11 cellular contexts compared by ENCODE assay signal in genomic region chr9:129235931-129236331, GRCh38. TPM values are rescaled to one million over a fixed set of nuclear protein-coding genes. Genes with fewer than 3 reads are reported as not detected.
DNase-seq lines count a peak whose midpoint lies in the region; ATAC-seq lines count a peak whose summit lies in the region.
"Had no signal": no experiment of that assay in that cellular context is flagged by ENCODE, and none has a peak within 500 bp of the region (broad histone marks: within the 10 kb centered on the region; RNA-seq: fewer than 3 reads in every experiment).

No MANE protein-coding gene starts in this region.

- POLR2A ChIA-PET in CD4-positive, alpha-beta memory T cell (lab: Charles Lee; ENCODE audit: partially characterized antibody), result interaction anchor here (0.6 to 5.3 kb wide), 32 partner anchors 9 to 391 kb away, joined by 3 to 37 read pairs (median 5); partner anchors contain the start of genes IER5L and NTMT1

- H3K27me3 ChIP-seq in CD4-positive, alpha-beta memory T cell (ENCODE audit: insufficient read depth, low read length), result no peaks in the 10 kb centered on the region
- H3K27me3 ChIP-seq: right atrium auricular region had no signal

- ATAC-seq in GM21367 (IDR thresholded peaks at IDR 0.05; ENCODE audit: unreplicated experiment), result no peak

- no peak overlapping the region for H3K27ac ChIP-seq in CD4-positive, alpha-beta memory T cell (ENCODE audit: low read depth, low read length)
- H3K27ac ChIP-seq: right atrium auricular region had no signal

- peaks cover 52% of the 10 kb centered on the region for H3K4me1 ChIP-seq in CD4-positive, alpha-beta memory T cell (ENCODE audit: insufficient read depth, low read length)

- no peaks in the 10 kb centered on the region for H3K36me3 ChIP-seq in CD4-positive, alpha-beta memory T cell (ENCODE audit: insufficient read depth, low read length)
- H3K36me3 ChIP-seq: right atrium auricular region had no signal

- peaks cover 39 to 66% (median 49%) of the 10 kb centered on the region in 4 donors for H3K4me1 Mint-ChIP-seq in CD4-positive, alpha-beta memory T cell
- H3K4me1 Mint-ChIP-seq in activated T-helper 1 cell treated with anti-CD3 and anti-CD28 coated beads, Interleukin-12 subunit alpha, Interleukin-12 subunit beta, Interleukin-2, Interleukin-4 antibody, amounts not matched to agents 30 ng/mL and 10 ng/mL and 1 ng/mL, durations not matched to agents 14 hours and 24 hours and 36 hours (ENCODE audit: low read depth), result peaks cover 39% of the 10 kb centered on the region

- H3K4me3 Mint-ChIP-seq in CD4-positive, alpha-beta memory T cell, result peak overlapping the region; percentile 84 to 91 (median 86)
- H3K4me3 Mint-ChIP-seq in activated T-helper 1 cell treated with anti-CD3 and anti-CD28 coated beads, Interleukin-12 subunit alpha, Interleukin-12 subunit beta, Interleukin-2, Interleukin-4 antibody, amounts not matched to agents 30 ng/mL and 10 ng/mL and 1 ng/mL, durations not matched to agents 14 hours and 24 hours and 36 hours, result peak overlapping the region; percentile 62

- peaks cover 0 to 6% (median 0%) of the 10 kb centered on the region in 8 donors for H3K9me3 Mint-ChIP-seq in CD4-positive, alpha-beta memory T cell
- peaks cover 16% of the 10 kb centered on the region for H3K9me3 Mint-ChIP-seq in activated T-helper 1 cell treated with anti-CD3 and anti-CD28 coated beads, Interleukin-12 subunit alpha, Interleukin-12 subunit beta, Interleukin-2, Interleukin-4 antibody, amounts not matched to agents 30 ng/mL and 10 ng/mL and 1 ng/mL, durations not matched to agents 14 hours and 24 hours and 36 hours

- intact Hi-C loops in CD4-positive, alpha-beta memory T cell (cut with micrococcal nuclease), result loop anchor here (1.0 to 2.0 kb wide), 4 partner anchors 23 to 62 kb away; partner anchors contain the start of gene IER5L
- intact Hi-C loops in activated T-helper 1 cell treated with anti-CD3 and anti-CD28 coated beads, Interleukin-12 subunit alpha, Interleukin-12 subunit beta, Interleukin-2, Interleukin-4 antibody, amounts not matched to agents 30 ng/mL and 10 ng/mL and 1 ng/mL, durations not matched to agents 14 hours and 24 hours and 36 hours (cut with micrococcal nuclease), result loop anchor here (2.0 to 5.0 kb wide), 4 partner anchors 34 to 223 kb away; no protein-coding TSS in a partner anchor
- intact Hi-C loops in posterior vena cava (cut with DNase I), result no loop called here

- DNase-seq in CD4-positive, alpha-beta memory T cell, result peak; percentile 73 to 84 (median 77)
- DNase-seq in T follicular helper cell (ENCODE audit: low read depth) (peak; percentile 59), posterior vena cava (ENCODE audit: low spot score) (peak; percentile 67), AG08396 (ENCODE audit: low spot score) (no peak), ACHN (no peak), DMS 273 treated with DMSO at 0.1 percent for 48 hours (lab: John Stamatoyannopoulos, UW) (no peak)
- peak; percentile 57 for DNase-seq in activated T-helper 1 cell treated with anti-CD3 and anti-CD28 coated beads, Interleukin-12 subunit alpha, Interleukin-12 subunit beta, Interleukin-2, Interleukin-4 antibody, amounts not matched to agents 30 ng/mL and 10 ng/mL and 1 ng/mL, durations not matched to agents 14 hours and 24 hours and 36 hours (ENCODE audit: low spot score)
- DNase-seq: AML-193, kidney glomerular epithelial cell had no signal

- peak overlapping the region in 1 of 2 donors; percentile 47 for H3K4me3 ChIP-seq in CD4-positive, alpha-beta memory T cell (ENCODE audit: low read length in 2 of 2)
- H3K4me3 ChIP-seq: right atrium auricular region had no signal

- H3K27ac Mint-ChIP-seq in CD4-positive, alpha-beta memory T cell, result peak overlapping the region; percentile 88 to 96 (median 92)
- H3K27ac Mint-ChIP-seq in activated T-helper 1 cell treated with anti-CD3 and anti-CD28 coated beads, Interleukin-12 subunit alpha, Interleukin-12 subunit beta, Interleukin-2, Interleukin-4 antibody, amounts not matched to agents 30 ng/mL and 10 ng/mL and 1 ng/mL, durations not matched to agents 14 hours and 24 hours and 36 hours, result peak overlapping the region; percentile 37

- CTCF ChIA-PET in CD4-positive, alpha-beta memory T cell (lab: Charles Lee; ENCODE audit: partially characterized antibody), result interaction anchor here (0.7 to 3.5 kb wide), 7 partner anchors 11 to 93 kb away, joined by 3 to 18 read pairs (median 4); partner anchors contain the start of gene IER5L

- in situ Hi-C loops in ACHN (cut with HindIII; ENCODE audit: low pct_ligation_motif_present, low pct_unique_long_range_greater_than_20kb, low sequenced_read_pairs), result no loop called here

- H3K36me3 Mint-ChIP-seq in CD4-positive, alpha-beta memory T cell, result peaks cover 0 to 8% of the 10 kb centered on the region in 2 donors
- peaks cover 3% of the 10 kb centered on the region for H3K36me3 Mint-ChIP-seq in activated T-helper 1 cell treated with anti-CD3 and anti-CD28 coated beads, Interleukin-12 subunit alpha, Interleukin-12 subunit beta, Interleukin-2, Interleukin-4 antibody, amounts not matched to agents 30 ng/mL and 10 ng/mL and 1 ng/mL, durations not matched to agents 14 hours and 24 hours and 36 hours (ENCODE audit: low read depth)

- H3K9me3 ChIP-seq in CD4-positive, alpha-beta memory T cell (ENCODE audit: control insufficient read depth in 1 of 2, low read length in 2 of 2), result no peaks in the 10 kb centered on the region

- H3K27me3 Mint-ChIP-seq in CD4-positive, alpha-beta memory T cell, result no peaks in the 10 kb centered on the region
- peaks cover under 1% of the 10 kb centered on the region for H3K27me3 Mint-ChIP-seq in activated T-helper 1 cell treated with anti-CD3 and anti-CD28 coated beads, Interleukin-12 subunit alpha, Interleukin-12 subunit beta, Interleukin-2, Interleukin-4 antibody, amounts not matched to agents 30 ng/mL and 10 ng/mL and 1 ng/mL, durations not matched to agents 14 hours and 24 hours and 36 hours (ENCODE audit: insufficient read depth)

RNA-seq across cellular contexts. Expression of gene IER5L, which starts 57.9 kb away (rescaled TPM):
- 1 to 10 TPM; 3.1 to 3.6 TPM for total RNA-seq in CD4-positive, alpha-beta memory T cell
- polyA plus RNA-seq in CD4-positive, alpha-beta memory T cell, result under 1 TPM; 0.07 to 0.08 TPM
- total RNA-seq in activated T-helper 1 cell treated with anti-CD3 and anti-CD28 coated beads, Interleukin-12 subunit alpha, Interleukin-12 subunit beta, Interleukin-2, Interleukin-4 antibody, amounts not matched to agents 30 ng/mL and 10 ng/mL and 1 ng/mL, durations not matched to agents 14 hours and 24 hours and 36 hours, result 14.4 TPM in 2 replicates
- 10 to 100 TPM; 23.5 to 35.0 TPM for total RNA-seq in posterior vena cava

Comparison
In these comparisons a context has a peak if more than half of its experiments do, and no peak if none do; other contexts are left out.
1. DNase-seq: peak in CD4-positive, alpha-beta memory T cell (5 of 5), T follicular helper cell (single experiment), activated T-helper 1 cell treated with anti-CD3 and anti-CD28 coated beads, Interleukin-12 subunit alpha, Interleukin-12 subunit beta, Interleukin-2, Interleukin-4 antibody, amounts not matched to agents 30 ng/mL and 10 ng/mL and 1 ng/mL, durations not matched to agents 14 hours and 24 hours and 36 hours (single experiment) and posterior vena cava (single experiment); none in AG08396 (single experiment), ACHN (single experiment) and DMS 273 treated with DMSO at 0.1 percent for 48 hours (single experiment).
2. intact Hi-C loops: an anchor here in CD4-positive, alpha-beta memory T cell (1.0 to 2.0 kb wide) and activated T-helper 1 cell treated with anti-CD3 and anti-CD28 coated beads, Interleukin-12 subunit alpha, Interleukin-12 subunit beta, Interleukin-2, Interleukin-4 antibody, amounts not matched to agents 30 ng/mL and 10 ng/mL and 1 ng/mL, durations not matched to agents 14 hours and 24 hours and 36 hours (2.0 to 5.0 kb wide); none called in posterior vena cava.